Comparison of ENCODE assay signal across 6 cellular contexts in genomic region chr3:47930979-47931378, GRCh38.
"Had no signal": no experiment of that assay in that cellular context is flagged by ENCODE, and none has a peak within 500 bp of the region (broad histone marks: within the 10 kb centered on the region; RNA-seq: fewer than 3 reads in every experiment).

No MANE protein-coding gene starts in this region.

- DNase-seq: H7, KG1 had no signal

- H3K4me2 ChIP-seq: GM23338 had no signal

- H2AFZ ChIP-seq: GM23338 had no signal

- FAIRE-seq: HTR-8/SVneo had no signal

- ATAC-seq: GM23338, HCT116 had no signal

- H3K4me1 ChIP-seq: HAP-1 had no signal

- H3K9me3 ChIP-seq: HAP-1 had no signal

- H3K4me3 ChIP-seq: GM23338, HAP-1 had no signal
